Comparison of ENCODE assay signal across 10 cellular contexts in genomic region chr14:106442857-106443256, GRCh38.
DNase-seq lines count a peak whose midpoint lies in the region; ATAC-seq and TF ChIP-seq lines count a peak whose summit lies in the region.
"Had no signal": no experiment of that assay in that cellular context is flagged by ENCODE, and none has a peak within 500 bp of the region (broad histone marks: within the 10 kb centered on the region; RNA-seq: fewer than 3 reads in every experiment).

No MANE protein-coding gene starts in this region.

- no peak overlapping the region for H3K9ac ChIP-seq in OCI-LY3 (ENCODE audit: low read length)

- no peak overlapping the region for H3K4me3 Mint-ChIP-seq in activated T-cell treated with anti-CD3 and anti-CD28 coated beads, Interleukin-2, amount 50 U/mL, for 72 hours
- H3K4me3 Mint-ChIP-seq in mesothelial cell of epicardium, result no peak overlapping the region

- H3K27ac ChIP-seq in OCI-LY3 (ENCODE audit: low read length) (no peak overlapping the region), tibial artery (no peak overlapping the region)

- H3K36me3 ChIP-seq in OCI-LY3 (replicated peaks; ENCODE audit: low read depth, low read length), result no peaks in the 10 kb centered on the region
- H3K36me3 ChIP-seq in tibial artery, result no peaks in the 10 kb centered on the region

- no peaks in the 10 kb centered on the region for H3K9me3 Mint-ChIP-seq in activated T-cell treated with anti-CD3 and anti-CD28 coated beads, Interleukin-2, amount 50 U/mL, for 72 hours
- H3K9me3 Mint-ChIP-seq in mesothelial cell of epicardium, result peaks cover 73% of the 10 kb centered on the region

- peaks cover 4% of the 10 kb centered on the region for H3K4me1 Mint-ChIP-seq in activated T-cell treated with anti-CD3 and anti-CD28 coated beads, Interleukin-2, amount 50 U/mL, for 72 hours (ENCODE audit: low read depth)
- H3K4me1 Mint-ChIP-seq in mesothelial cell of epicardium, result no peaks in the 10 kb centered on the region

- H3K9me3 ChIP-seq in OCI-LY3 (ENCODE audit: insufficient read depth, low read length) (no peaks in the 10 kb centered on the region), tibial artery (no peaks in the 10 kb centered on the region)

- peaks cover 41% of the 10 kb centered on the region for H3K27me3 Mint-ChIP-seq in activated T-cell treated with anti-CD3 and anti-CD28 coated beads, Interleukin-2, amount 50 U/mL, for 72 hours (ENCODE audit: low read depth)
- H3K27me3 Mint-ChIP-seq in mesothelial cell of epicardium (ENCODE audit: low read depth), result no peaks in the 10 kb centered on the region

- H3K27me3 ChIP-seq in OCI-LY3 (ENCODE audit: low read depth, low read length) (no peaks in the 10 kb centered on the region), tibial artery (no peaks in the 10 kb centered on the region)

- H3K4me1 ChIP-seq in OCI-LY3 (ENCODE audit: low read length) (no peaks in the 10 kb centered on the region), tibial artery (no peaks in the 10 kb centered on the region)

- peak; percentile 79 for TF ChIP-seq CTCF in GM12874 (IDR thresholded peaks at IDR 0.05; ENCODE audit: insufficient read depth, low read depth, low read length)
- TF ChIP-seq CTCF in OCI-LY3 (IDR thresholded peaks at IDR 0.05; ENCODE audit: low read depth, low read length), result peak; percentile 33
- TF ChIP-seq CTCF in mesothelial cell of epicardium (IDR thresholded peaks at IDR 0.05; ENCODE audit: unreplicated experiment), result no peak
- no peak for TF ChIP-seq CTCF in tibial artery (IDR thresholded peaks at IDR 0.05)

- no peaks in the 10 kb centered on the region for H4K20me1 ChIP-seq in OCI-LY3 (ENCODE audit: insufficient read depth, low read length)

- no peaks in the 10 kb centered on the region for H3K79me2 ChIP-seq in OCI-LY3 (ENCODE audit: low read length)

- DNase-seq in activated T-cell treated with anti-CD3 and anti-CD28 coated beads, Interleukin-2, amount 50 U/mL, for 72 hours, result peak; percentile 56 to 65
- peak; percentile 27 to 40 for DNase-seq in stimulated activated CD4-positive, alpha-beta T cell treated with anti-CD3 and anti-CD28 coated beads, Interleukin-4, amount 100 ng/mL, for 4 hours
- DNase-seq in mesothelial cell of epicardium (ENCODE audit: low spot score in 2 of 2, unreplicated experiment in 2 of 2), result no peak
- no peak for DNase-seq in tibial artery
- no peak for DNase-seq in COLO829 (ENCODE audit: low spot score)
- DNase-seq: mesenchymal stem cell, NCI-H1694 had no signal

- H2AFZ ChIP-seq in OCI-LY3 (ENCODE audit: low read depth, low read length), result no peak overlapping the region

- 0 out of 2 replicates have a peak overlapping the region, but pooled peaks have one; percentile 14 for H3K4me2 ChIP-seq in OCI-LY3 (ENCODE audit: low read length)

- no peaks in the 10 kb centered on the region for H3K36me3 Mint-ChIP-seq in activated T-cell treated with anti-CD3 and anti-CD28 coated beads, Interleukin-2, amount 50 U/mL, for 72 hours (ENCODE audit: insufficient read depth in 2 of 2)
- H3K36me3 Mint-ChIP-seq in mesothelial cell of epicardium, result peaks cover 5% of the 10 kb centered on the region

- peak; percentile 64 to 73 for ATAC-seq in activated T-cell treated with anti-CD3 and anti-CD28 coated beads, Interleukin-2, amount 50 U/mL, for 72 hours (replicated peaks in 1 of 2)
- ATAC-seq in SK-N-SH treated with all-trans-retinoic acid at 6 μM for 48 hours, result no peak

- intact Hi-C loops in tibial artery (cut with DNase I; ENCODE audit: low total_unique reads), result no loop called here

- H3K4me3 ChIP-seq in OCI-LY3 (ENCODE audit: low read length) (no peak overlapping the region), tibial artery (no peak overlapping the region)

- no peak overlapping the region for H3K27ac Mint-ChIP-seq in activated T-cell treated with anti-CD3 and anti-CD28 coated beads, Interleukin-2, amount 50 U/mL, for 72 hours
- H3K27ac Mint-ChIP-seq in mesothelial cell of epicardium, result no peak overlapping the region

TF ChIP-seq in SK-N-SH treated with all-trans-retinoic acid at 6 μM for 48 hours, 23 proteins besides CTCF, POLR2A, EP300 and RAD21:
- TF ChIP-seq, protein P1, sequence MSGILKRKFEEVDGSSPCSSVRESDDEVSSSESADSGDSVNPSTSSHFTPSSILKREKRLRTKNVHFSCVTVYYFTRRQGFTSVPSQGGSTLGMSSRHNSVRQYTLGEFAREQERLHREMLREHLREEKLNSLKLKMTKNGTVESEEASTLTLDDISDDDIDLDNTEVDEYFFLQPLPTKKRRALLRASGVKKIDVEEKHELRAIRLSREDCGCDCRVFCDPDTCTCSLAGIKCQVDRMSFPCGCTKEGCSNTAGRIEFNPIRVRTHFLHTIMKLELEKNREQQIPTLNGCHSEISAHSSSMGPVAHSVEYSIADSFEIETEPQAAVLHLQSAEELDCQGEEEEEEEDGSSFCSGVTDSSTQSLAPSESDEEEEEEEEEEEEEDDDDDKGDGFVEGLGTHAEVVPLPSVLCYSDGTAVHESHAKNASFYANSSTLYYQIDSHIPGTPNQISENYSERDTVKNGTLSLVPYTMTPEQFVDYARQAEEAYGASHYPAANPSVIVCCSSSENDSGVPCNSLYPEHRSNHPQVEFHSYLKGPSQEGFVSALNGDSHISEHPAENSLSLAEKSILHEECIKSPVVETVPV (CRISPR knock-in tag; IDR thresholded peaks at IDR 0.05), result no peak
- TF ChIP-seq GLIS3 (CRISPR knock-in tag; IDR thresholded peaks at IDR 0.05) (no peak), CSDC2 (CRISPR knock-in tag; IDR thresholded peaks at IDR 0.05) (no peak), TSHZ2 (CRISPR knock-in tag; IDR thresholded peaks at IDR 0.05) (no peak), CREB5 (CRISPR knock-in tag; IDR thresholded peaks at IDR 0.05; ENCODE audit: low read depth) (no peak), POU6F1 (CRISPR knock-in tag; IDR thresholded peaks at IDR 0.05; ENCODE audit: borderline replicate concordance, low read depth) (no peak), PPARA (CRISPR knock-in tag; IDR thresholded peaks at IDR 0.05; ENCODE audit: borderline replicate concordance) (no peak), ARNTL (CRISPR knock-in tag; IDR thresholded peaks at IDR 0.05; ENCODE audit: borderline replicate concordance, low read depth) (no peak), ZFP30 (CRISPR knock-in tag; IDR thresholded peaks at IDR 0.05) (no peak), SNAI2 (CRISPR knock-in tag; IDR thresholded peaks at IDR 0.05) (no peak), BACH2 (CRISPR knock-in tag; IDR thresholded peaks at IDR 0.05; ENCODE audit: borderline replicate concordance) (no peak), ZNF70 (CRISPR knock-in tag; IDR thresholded peaks at IDR 0.05) (no peak), OSR1 (CRISPR knock-in tag; IDR thresholded peaks at IDR 0.05) (no peak), ZNF565 (CRISPR knock-in tag; conservative IDR thresholded peaks at IDR 0.05; ENCODE audit: low read depth) (no peak)
TF ChIP-seq in SK-N-SH treated with all-trans-retinoic acid at 6 μM for 48 hours: peak in this region for 0.

Comparison
In these comparisons a context has a peak if more than half of its experiments do, and no peak if none do; other contexts are left out.
1. CTCF ChIP-seq: peak in GM12874 (single experiment) and OCI-LY3 (single experiment); none in mesothelial cell of epicardium (single experiment) and tibial artery (0 of 2).
2. DNase-seq: peak in activated T-cell treated with anti-CD3 and anti-CD28 coated beads, Interleukin-2, amount 50 U/mL, for 72 hours (2 of 2) and stimulated activated CD4-positive, alpha-beta T cell treated with anti-CD3 and anti-CD28 coated beads, Interleukin-4, amount 100 ng/mL, for 4 hours (2 of 2); none in mesothelial cell of epicardium (0 of 2), tibial artery (0 of 2) and COLO829 (single experiment).